In genomic region chr3:135982922-135983581, GRCh38 we compare ENCODE assay signal across 19 cellular contexts. TPM values are rescaled to one million over a fixed set of nuclear protein-coding genes. Genes with fewer than 3 reads are reported as not detected.
A peak's percentile ranks its signal among the peaks of the same experiment; 100 is the strongest.
DNase-seq lines count a peak whose midpoint lies in the region; ATAC-seq, FAIRE-seq and TF ChIP-seq lines count a peak whose summit lies in the region.
"Had no signal": no experiment of that assay in that cellular context is flagged by ENCODE, and none has a peak within 500 bp of the region (broad histone marks: within the 10 kb centered on the region; RNA-seq: fewer than 3 reads in every experiment).

No MANE protein-coding gene starts in this region.

- ATAC-seq in HCT116: peak; percentile 53; the same call in 1 of the 2 replicates
- ATAC-seq: activated naive CD4-positive, alpha-beta T cell treated with anti-CD3 and anti-CD28 coated beads, Interleukin-2, amount 50 U/mL, for 72 hours had no signal

- H4K20me1 ChIP-seq in HCT116 (ENCODE audit: insufficient read depth) (no peaks in the 10 kb centered on the region), SK-N-SH (ENCODE audit: insufficient read depth) (no peaks in the 10 kb centered on the region)

- no peak overlapping the region for H3K4me3 ChIP-seq in HCT116 (replicated peaks in 1 of 2; ENCODE audit: low read depth in 1 of 2, low read length in 2 of 2)
- no peak overlapping the region for H3K4me3 ChIP-seq in SK-N-SH (ENCODE audit: low read depth in 2 of 2, low read length in 1 of 2)
- no peak overlapping the region for H3K4me3 ChIP-seq in fibroblast of the aortic adventitia (ENCODE audit: low read depth, low read length)
- H3K4me3 ChIP-seq: cardiac muscle cell, right atrium auricular region, thoracic aorta had no signal

- H3K9ac ChIP-seq in HCT116 (ENCODE audit: low read length) (no peak overlapping the region), SK-N-SH (no peak overlapping the region)

- peak overlapping the region; percentile 11; the same call in 1 of the 2 replicates for H3K4me2 ChIP-seq in HCT116 (ENCODE audit: low read length)
- H3K4me2 ChIP-seq in SK-N-SH: peak overlapping the region; percentile 62

- no peaks in the 10 kb centered on the region for H3K27me3 ChIP-seq in HCT116 (ENCODE audit: insufficient read depth, low read length)
- no peaks in the 10 kb centered on the region for H3K27me3 ChIP-seq in SK-N-SH (ENCODE audit: insufficient read depth)
- H3K27me3 ChIP-seq: cardiac muscle cell, right atrium auricular region had no signal

- H3K4me1 ChIP-seq in HCT116 (ENCODE audit: control insufficient read depth in 1 of 2, insufficient read depth in 2 of 2, low read length in 2 of 2): peaks cover 0 to 16% of the 10 kb centered on the region in 2 experiments; a peak in 3 of 4 replicates
- H3K4me1 ChIP-seq in SK-N-SH (ENCODE audit: control insufficient read depth in 1 of 2, insufficient read depth in 2 of 2, low read depth in 1 of 2, low read length in 1 of 2): peaks cover 4 to 19% of the 10 kb centered on the region in 2 experiments; a peak in 3 of 4 replicates

- H3K9me3 ChIP-seq in HCT116 (ENCODE audit: control insufficient read depth in 1 of 2, insufficient read depth in 1 of 2, low read depth in 1 of 2, low read length in 2 of 2): no peaks in the 10 kb centered on the region
- no peaks in the 10 kb centered on the region for H3K9me3 ChIP-seq in SK-N-SH
- H3K9me3 ChIP-seq: right atrium auricular region, thoracic aorta had no signal

- no peak overlapping the region for H2AFZ ChIP-seq in HCT116 (ENCODE audit: low read depth, low read length, poor library complexity, severe bottlenecking)
- no peak overlapping the region for H2AFZ ChIP-seq in SK-N-SH (ENCODE audit: low read depth)

- H3F3A ChIP-seq in SK-N-SH (replicated peaks; ENCODE audit: insufficient read depth): peaks cover 19% of the 10 kb centered on the region

- WGBS in SK-N-SH (ENCODE audit: low lambda C conversion rate): 15% methylated on average over 5 of the region's 5 CpGs

- H3K36me3 ChIP-seq in HCT116 (ENCODE audit: control insufficient read depth in 1 of 2, insufficient read depth in 2 of 2, low read length in 2 of 2) (no peaks in the 10 kb centered on the region), SK-N-SH (replicated peaks in 1 of 2; ENCODE audit: control insufficient read depth in 1 of 2, insufficient read depth in 2 of 2, low read length in 1 of 2) (peaks cover 0 to 12% of the 10 kb centered on the region in 2 experiments)
- H3K36me3 ChIP-seq: cardiac muscle cell, right atrium auricular region, thoracic aorta had no signal

- POLR2A ChIA-PET in HCT116 (lab: Charles Lee): no interaction called here
- POLR2A ChIA-PET in SK-N-SH (lab: Yijun Ruan, JAX): no interaction called here

- TF ChIP-seq RAD21 in HCT116 (IDR thresholded peaks at IDR 0.05; ENCODE audit: low read depth) (no peak), SK-N-SH (IDR thresholded peaks at IDR 0.05; ENCODE audit: low read length) (no peak)

- FAIRE-seq in urothelium cell line (lab: Jason Lieb, UNC): no peak
- FAIRE-seq: GM12892 had no signal

- no peak overlapping the region for H3K27ac ChIP-seq in HCT116 (ENCODE audit: low read depth, low read length)
- H3K27ac ChIP-seq in SK-N-SH (ENCODE audit: low read depth in 2 of 2, low read length in 1 of 2): peak overlapping the region; percentile 28 to 74; a peak in 3 of 4 replicates
- H3K27ac ChIP-seq: cardiac muscle cell, HL-60, right atrium auricular region, thoracic aorta had no signal

- BruUV-seq in HCT116 (replicated peaks; lab: Mats Ljungman, UMichigan): no TSS peak

- no peaks in the 10 kb centered on the region for H3K9me2 ChIP-seq in HCT116 (ENCODE audit: insufficient read depth)
- H3K9me2 ChIP-seq in SK-N-SH: no peaks in the 10 kb centered on the region

- CTCF ChIA-PET in HCT116 (lab: Charles Lee) (no interaction called here), SK-N-SH (lab: Yijun Ruan, JAX) (interaction anchor here (1.8 kb wide), 1 partner anchor 10 kb away, joined by 4 read pairs; no protein-coding TSS in a partner anchor)

- H3K79me2 ChIP-seq in HCT116 (ENCODE audit: insufficient read depth, low read length) (no peaks in the 10 kb centered on the region), SK-N-SH (ENCODE audit: insufficient read depth) (peaks cover 92% of the 10 kb centered on the region)

- TF ChIP-seq CTCF in HCT116 (IDR thresholded peaks at IDR 0.05 in 2 of 3, conservative IDR thresholded peaks at IDR 0.05 in 1 of 3; ENCODE audit: borderline replicate concordance in 1 of 3, insufficient read depth in 1 of 3, low read depth in 2 of 3, low read length in 2 of 3) (no peak), SK-N-SH (IDR thresholded peaks at IDR 0.05) (no peak), fibroblast of the aortic adventitia (IDR thresholded peaks at IDR 0.05; ENCODE audit: insufficient read depth, low read length) (no peak)

- DNase-seq in HCT116 (ENCODE audit: low read depth, low spot score) (no peak), SK-N-SH (no peak), fibroblast of the aortic adventitia (ENCODE audit: low read depth) (peak; percentile 17), urothelium cell line (ENCODE audit: low spot score) (peak; percentile 38), DMS 273 treated with DMSO at 0.1 percent for 48 hours (lab: John Stamatoyannopoulos, UW) (no peak), NCI-H510A (lab: John Stamatoyannopoulos, UW) (no peak)
- no peak for DNase-seq in stimulated activated CD4-positive, alpha-beta T cell treated with anti-CD3 and anti-CD28 coated beads, Interleukin-1b, Interleukin-23, amount 100 ng/mL, for 48 hours
- DNase-seq: activated CD4-positive, alpha-beta T cell treated with anti-CD3 and anti-CD28 coated beads for 48 hours; activated T-cell treated with anti-CD3 and anti-CD28 coated beads for 4 hours; CD8-positive, alpha-beta memory T cell; glutamatergic neuron; immature natural killer cell; NCI-H1417 treated with DMSO at 0.1 percent for 48 hours had no signal

- TF ChIP-seq EP300 in SK-N-SH (IDR thresholded peaks at IDR 0.05; ENCODE audit: borderline replicate concordance in 1 of 2, low read depth in 1 of 2, low read length in 1 of 2): peak in 1 of 2 experiments; percentile 70; a peak in 1 of 4 replicates

- RAD21 ChIA-PET in HCT116 (lab: Charles Lee; ENCODE audit: low non-redundant PET in 1 of 2, low total read pairs in 2 of 2, uncharacterized antibody in 2 of 2, unreplicated experiment in 2 of 2): no interaction called here

- intact Hi-C loops in HCT116 (cut with micrococcal nuclease): no loop called here

- TF ChIP-seq POLR2A in HCT116 (IDR thresholded peaks at IDR 0.05; ENCODE audit: borderline replicate concordance, extremely low read depth, insufficient read depth, insufficient read length): no peak

TF ChIP-seq in HCT116, 20 proteins besides CTCF, POLR2A, EP300 and RAD21:
- TF ChIP-seq EZH2phosphoT487 (IDR thresholded peaks at IDR 0.05; ENCODE audit: borderline replicate concordance): no peak
- TF ChIP-seq JUND (IDR thresholded peaks at IDR 0.05): 0 out of 2 replicates have a peak, but pooled peaks have one; percentile 44
- TF ChIP-seq SP1 (IDR thresholded peaks at IDR 0.05; ENCODE audit: low read depth): 0 out of 2 replicates have a peak, but pooled peaks have one; percentile 10
- TF ChIP-seq FOSL1 (IDR thresholded peaks at IDR 0.05; ENCODE audit: low read depth): peak; percentile 75
- TF ChIP-seq ATF3 (IDR thresholded peaks at IDR 0.05): no peak

TF ChIP-seq in SK-N-SH, 30 proteins besides CTCF, POLR2A, EP300 and RAD21 (continues in another document):
- TF ChIP-seq SIN3A (IDR thresholded peaks at IDR 0.05; ENCODE audit: borderline replicate concordance, low read depth, low read length) (no peak), USF2 (IDR thresholded peaks at IDR 0.05; ENCODE audit: borderline replicate concordance, low read depth, low read length) (no peak), JUND (IDR thresholded peaks at IDR 0.05) (peak; percentile 88), TCF12 (IDR thresholded peaks at IDR 0.05) (peak; percentile 91), SMC3 (IDR thresholded peaks at IDR 0.05; ENCODE audit: low read depth, low read length) (no peak), YY1 (IDR thresholded peaks at IDR 0.05; ENCODE audit: low read depth) (no peak), GATA2 (CRISPR knock-in tag; IDR thresholded peaks at IDR 0.05) (no peak), REST (IDR thresholded peaks at IDR 0.05; ENCODE audit: low read depth, low read length) (no peak)

RNA-seq across cellular contexts. Expression of gene PPP2R3A, which starts 17.5 kb away (rescaled TPM):
- total RNA-seq in HCT116 (2021; ENCODE audit: unreplicated experiment) (6.1 TPM), fibroblast of the aortic adventitia (ENCODE audit: low replicate concordance) (16.1 and 17.9 TPM in 2 replicates)
- polyA plus RNA-seq in HCT116 (2012): 2.6 and 2.7 TPM in 2 replicates
- 3.9 and 4.9 TPM in 2 replicates for polyA plus RNA-seq in SK-N-SH (2012; rRNA removed)
- polyA plus RNA-seq in SK-N-SH (2012; cell fraction: cytosol; rRNA removed): 5.6 and 5.9 TPM in 2 replicates
- polyA plus RNA-seq in SK-N-SH (2012; cell fraction: nucleus; rRNA removed): 3.0 and 4.4 TPM in 2 replicates

Comparison
In these comparisons a context has a peak if more than half of its experiments do, and no peak if none do; other contexts are left out.
1. DNase-seq: peak in fibroblast of the aortic adventitia (single experiment) and urothelium cell line (single experiment); none in HCT116 (single experiment), SK-N-SH (single experiment), DMS 273 treated with DMSO at 0.1 percent for 48 hours (single experiment), NCI-H510A (single experiment) and stimulated activated CD4-positive, alpha-beta T cell treated with anti-CD3 and anti-CD28 coated beads, Interleukin-1b, Interleukin-23, amount 100 ng/mL, for 48 hours (single experiment).
2. Of the 11 proteins assayed by ChIP-seq in both SK-N-SH and HCT116: peak only in SK-N-SH: POLR2AphosphoS5; only in HCT116: none; in both: JUND; in neither: 9.